ENCODE assay signal across 1 cellular context in the genomic region with DNA sequence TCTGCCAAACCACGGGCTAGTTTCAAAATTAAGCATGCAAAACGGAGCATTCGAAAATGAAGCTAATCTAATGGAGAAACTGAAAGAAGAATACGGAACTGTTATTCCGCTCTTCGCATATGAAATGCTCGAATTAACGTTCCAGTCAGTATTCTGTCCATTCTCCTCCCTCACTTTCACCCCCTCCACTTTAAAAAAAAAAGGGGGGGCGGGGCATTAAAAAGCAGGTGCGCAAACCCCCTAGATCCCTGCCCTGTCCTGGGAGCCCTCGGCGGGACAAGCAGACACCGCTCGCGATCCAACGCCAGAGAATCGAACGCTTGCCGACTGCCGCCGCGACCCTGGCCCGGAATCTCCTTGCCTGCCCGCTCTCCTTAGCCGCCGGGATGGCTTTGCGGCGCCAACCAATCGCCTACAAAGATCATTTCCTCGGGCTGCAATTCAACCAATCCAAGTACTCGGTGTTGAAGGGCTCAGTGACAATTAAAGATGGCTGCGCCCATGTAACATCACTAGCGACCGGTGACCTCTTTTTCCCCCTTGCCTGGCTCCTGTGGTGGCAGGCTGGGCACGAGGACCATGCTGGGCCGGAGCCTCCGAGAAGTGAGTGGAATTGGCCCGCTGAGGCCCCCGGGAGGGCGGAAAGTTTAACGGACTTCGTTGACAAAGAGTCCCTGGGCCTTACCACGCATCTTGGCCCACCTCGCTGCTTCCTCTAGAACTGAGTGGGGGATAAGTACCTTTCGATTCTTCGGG.
A peak's percentile ranks its signal among the peaks of the same experiment; 100 is the strongest.
TF ChIP-seq lines count a peak whose summit lies in the region.

A gene with protein sequence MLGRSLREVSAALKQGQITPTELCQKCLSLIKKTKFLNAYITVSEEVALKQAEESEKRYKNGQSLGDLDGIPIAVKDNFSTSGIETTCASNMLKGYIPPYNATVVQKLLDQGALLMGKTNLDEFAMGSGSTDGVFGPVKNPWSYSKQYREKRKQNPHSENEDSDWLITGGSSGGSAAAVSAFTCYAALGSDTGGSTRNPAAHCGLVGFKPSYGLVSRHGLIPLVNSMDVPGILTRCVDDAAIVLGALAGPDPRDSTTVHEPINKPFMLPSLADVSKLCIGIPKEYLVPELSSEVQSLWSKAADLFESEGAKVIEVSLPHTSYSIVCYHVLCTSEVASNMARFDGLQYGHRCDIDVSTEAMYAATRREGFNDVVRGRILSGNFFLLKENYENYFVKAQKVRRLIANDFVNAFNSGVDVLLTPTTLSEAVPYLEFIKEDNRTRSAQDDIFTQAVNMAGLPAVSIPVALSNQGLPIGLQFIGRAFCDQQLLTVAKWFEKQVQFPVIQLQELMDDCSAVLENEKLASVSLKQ (plus strand): TSS at position 476 of the 756 bp plus-strand sequence. CDS start 104 bp downstream, at position 580.
A gene with protein sequence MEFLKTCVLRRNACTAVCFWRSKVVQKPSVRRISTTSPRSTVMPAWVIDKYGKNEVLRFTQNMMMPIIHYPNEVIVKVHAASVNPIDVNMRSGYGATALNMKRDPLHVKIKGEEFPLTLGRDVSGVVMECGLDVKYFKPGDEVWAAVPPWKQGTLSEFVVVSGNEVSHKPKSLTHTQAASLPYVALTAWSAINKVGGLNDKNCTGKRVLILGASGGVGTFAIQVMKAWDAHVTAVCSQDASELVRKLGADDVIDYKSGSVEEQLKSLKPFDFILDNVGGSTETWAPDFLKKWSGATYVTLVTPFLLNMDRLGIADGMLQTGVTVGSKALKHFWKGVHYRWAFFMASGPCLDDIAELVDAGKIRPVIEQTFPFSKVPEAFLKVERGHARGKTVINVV (minus strand): TSS at position 396 of the 756 bp plus-strand sequence. CDS start 477 bp downstream, outside the sequence.

TF ChIP-seq in HEK293, 187 proteins besides CTCF, POLR2A, EP300 and RAD21 (continued from another document):
- TF ChIP-seq, protein P1, sequence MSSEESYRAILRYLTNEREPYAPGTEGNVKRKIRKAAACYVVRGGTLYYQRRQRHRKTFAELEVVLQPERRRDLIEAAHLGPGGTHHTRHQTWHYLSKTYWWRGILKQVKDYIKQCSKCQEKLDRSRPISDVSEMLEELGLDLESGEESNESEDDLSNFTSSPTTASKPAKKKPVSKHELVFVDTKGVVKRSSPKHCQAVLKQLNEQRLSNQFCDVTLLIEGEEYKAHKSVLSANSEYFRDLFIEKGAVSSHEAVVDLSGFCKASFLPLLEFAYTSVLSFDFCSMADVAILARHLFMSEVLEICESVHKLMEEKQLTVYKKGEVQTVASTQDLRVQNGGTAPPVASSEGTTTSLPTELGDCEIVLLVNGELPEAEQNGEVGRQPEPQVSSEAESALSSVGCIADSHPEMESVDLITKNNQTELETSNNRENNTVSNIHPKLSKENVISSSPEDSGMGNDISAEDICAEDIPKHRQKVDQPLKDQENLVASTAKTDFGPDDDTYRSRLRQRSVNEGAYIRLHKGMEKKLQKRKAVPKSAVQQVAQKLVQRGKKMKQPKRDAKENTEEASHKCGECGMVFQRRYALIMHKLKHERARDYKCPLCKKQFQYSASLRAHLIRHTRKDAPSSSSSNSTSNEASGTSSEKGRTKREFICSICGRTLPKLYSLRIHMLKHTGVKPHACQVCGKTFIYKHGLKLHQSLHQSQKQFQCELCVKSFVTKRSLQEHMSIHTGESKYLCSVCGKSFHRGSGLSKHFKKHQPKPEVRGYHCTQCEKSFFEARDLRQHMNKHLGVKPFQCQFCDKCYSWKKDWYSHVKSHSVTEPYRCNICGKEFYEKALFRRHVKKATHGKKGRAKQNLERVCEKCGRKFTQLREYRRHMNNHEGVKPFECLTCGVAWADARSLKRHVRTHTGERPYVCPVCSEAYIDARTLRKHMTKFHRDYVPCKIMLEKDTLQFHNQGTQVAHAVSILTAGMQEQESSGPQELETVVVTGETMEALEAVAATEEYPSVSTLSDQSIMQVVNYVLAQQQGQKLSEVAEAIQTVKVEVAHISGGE (tag by site-specific recombination; conservative IDR thresholded peaks at IDR 0.05; ENCODE audit: low read depth): 0 out of 2 replicates have a peak, but pooled peaks have one; percentile 9
- peak; percentile 40; the same call in 1 of the 2 replicates for TF ChIP-seq KLF8 (tag by site-specific recombination; IDR thresholded peaks at IDR 0.05)
- no peak for TF ChIP-seq GFI1B (tag by site-specific recombination; IDR thresholded peaks at IDR 0.05)
- TF ChIP-seq ZNF670 (tag by site-specific recombination; IDR thresholded peaks at IDR 0.05; ENCODE audit: low read depth): no peak
- TF ChIP-seq, protein P2, sequence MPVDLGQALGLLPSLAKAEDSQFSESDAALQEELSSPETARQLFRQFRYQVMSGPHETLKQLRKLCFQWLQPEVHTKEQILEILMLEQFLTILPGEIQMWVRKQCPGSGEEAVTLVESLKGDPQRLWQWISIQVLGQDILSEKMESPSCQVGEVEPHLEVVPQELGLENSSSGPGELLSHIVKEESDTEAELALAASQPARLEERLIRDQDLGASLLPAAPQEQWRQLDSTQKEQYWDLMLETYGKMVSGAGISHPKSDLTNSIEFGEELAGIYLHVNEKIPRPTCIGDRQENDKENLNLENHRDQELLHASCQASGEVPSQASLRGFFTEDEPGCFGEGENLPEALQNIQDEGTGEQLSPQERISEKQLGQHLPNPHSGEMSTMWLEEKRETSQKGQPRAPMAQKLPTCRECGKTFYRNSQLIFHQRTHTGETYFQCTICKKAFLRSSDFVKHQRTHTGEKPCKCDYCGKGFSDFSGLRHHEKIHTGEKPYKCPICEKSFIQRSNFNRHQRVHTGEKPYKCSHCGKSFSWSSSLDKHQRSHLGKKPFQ (tag by site-specific recombination; IDR thresholded peaks at IDR 0.05): no peak
- no peak for TF ChIP-seq ZSCAN16 (tag by site-specific recombination; IDR thresholded peaks at IDR 0.05)
- no peak for TF ChIP-seq ZNF132 (tag by site-specific recombination; IDR thresholded peaks at IDR 0.05; ENCODE audit: borderline replicate concordance)
- no peak for TF ChIP-seq ZNF423 (tag by site-specific recombination; IDR thresholded peaks at IDR 0.05)
- peak; percentile 88; the same call in 1 of the 2 replicates for TF ChIP-seq ZNF335 (tag by site-specific recombination; conservative IDR thresholded peaks at IDR 0.05)
- TF ChIP-seq ZNF530 (tag by site-specific recombination; IDR thresholded peaks at IDR 0.05; ENCODE audit: low read depth): no peak
- TF ChIP-seq, protein P3, sequence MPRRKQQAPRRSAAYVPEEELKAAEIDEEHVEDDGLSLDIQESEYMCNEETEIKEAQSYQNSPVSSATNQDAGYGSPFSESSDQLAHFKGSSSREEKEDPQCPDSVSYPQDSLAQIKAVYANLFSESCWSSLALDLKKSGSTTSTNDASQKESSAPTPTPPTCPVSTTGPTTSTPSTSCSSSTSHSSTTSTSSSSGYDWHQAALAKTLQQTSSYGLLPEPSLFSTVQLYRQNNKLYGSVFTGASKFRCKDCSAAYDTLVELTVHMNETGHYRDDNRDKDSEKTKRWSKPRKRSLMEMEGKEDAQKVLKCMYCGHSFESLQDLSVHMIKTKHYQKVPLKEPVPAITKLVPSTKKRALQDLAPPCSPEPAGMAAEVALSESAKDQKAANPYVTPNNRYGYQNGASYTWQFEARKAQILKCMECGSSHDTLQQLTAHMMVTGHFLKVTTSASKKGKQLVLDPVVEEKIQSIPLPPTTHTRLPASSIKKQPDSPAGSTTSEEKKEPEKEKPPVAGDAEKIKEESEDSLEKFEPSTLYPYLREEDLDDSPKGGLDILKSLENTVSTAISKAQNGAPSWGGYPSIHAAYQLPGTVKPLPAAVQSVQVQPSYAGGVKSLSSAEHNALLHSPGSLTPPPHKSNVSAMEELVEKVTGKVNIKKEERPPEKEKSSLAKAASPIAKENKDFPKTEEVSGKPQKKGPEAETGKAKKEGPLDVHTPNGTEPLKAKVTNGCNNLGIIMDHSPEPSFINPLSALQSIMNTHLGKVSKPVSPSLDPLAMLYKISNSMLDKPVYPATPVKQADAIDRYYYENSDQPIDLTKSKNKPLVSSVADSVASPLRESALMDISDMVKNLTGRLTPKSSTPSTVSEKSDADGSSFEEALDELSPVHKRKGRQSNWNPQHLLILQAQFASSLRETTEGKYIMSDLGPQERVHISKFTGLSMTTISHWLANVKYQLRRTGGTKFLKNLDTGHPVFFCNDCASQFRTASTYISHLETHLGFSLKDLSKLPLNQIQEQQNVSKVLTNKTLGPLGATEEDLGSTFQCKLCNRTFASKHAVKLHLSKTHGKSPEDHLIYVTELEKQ (tag by site-specific recombination; IDR thresholded peaks at IDR 0.05; ENCODE audit: borderline replicate concordance): no peak
- TF ChIP-seq, protein P4, sequence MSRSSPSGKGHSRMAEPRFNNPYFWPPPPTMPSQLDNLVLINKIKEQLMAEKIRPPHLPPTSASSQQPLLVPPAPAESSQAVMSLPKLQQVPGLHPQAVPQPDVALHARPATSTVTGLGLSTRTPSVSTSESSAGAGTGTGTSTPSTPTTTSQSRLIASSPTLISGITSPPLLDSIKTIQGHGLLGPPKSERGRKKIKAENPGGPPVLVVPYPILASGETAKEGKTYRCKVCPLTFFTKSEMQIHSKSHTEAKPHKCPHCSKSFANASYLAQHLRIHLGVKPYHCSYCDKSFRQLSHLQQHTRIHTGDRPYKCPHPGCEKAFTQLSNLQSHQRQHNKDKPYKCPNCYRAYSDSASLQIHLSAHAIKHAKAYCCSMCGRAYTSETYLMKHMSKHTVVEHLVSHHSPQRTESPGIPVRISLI (tag by site-specific recombination; IDR thresholded peaks at IDR 0.05): peak; percentile 78
- TF ChIP-seq, protein P5, sequence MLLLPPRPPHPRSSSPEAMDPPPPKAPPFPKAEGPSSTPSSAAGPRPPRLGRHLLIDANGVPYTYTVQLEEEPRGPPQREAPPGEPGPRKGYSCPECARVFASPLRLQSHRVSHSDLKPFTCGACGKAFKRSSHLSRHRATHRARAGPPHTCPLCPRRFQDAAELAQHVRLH (tag by site-specific recombination; IDR thresholded peaks at IDR 0.05): no peak
- TF ChIP-seq ZNF621 (tag by site-specific recombination; IDR thresholded peaks at IDR 0.05): no peak
- no peak for TF ChIP-seq ZNF48 (tag by site-specific recombination; IDR thresholded peaks at IDR 0.05)
- TF ChIP-seq ZNF785 (tag by site-specific recombination; IDR thresholded peaks at IDR 0.05): no peak
- TF ChIP-seq YY1 (tag by site-specific recombination; IDR thresholded peaks at IDR 0.05): peak; percentile 96
- no peak for TF ChIP-seq MEIS1 (CRISPR knock-in tag; IDR thresholded peaks at IDR 0.05; ENCODE audit: borderline replicate concordance)
- TF ChIP-seq ZNF394 (tag by site-specific recombination; IDR thresholded peaks at IDR 0.05; ENCODE audit: borderline replicate concordance): peak; percentile 29; the same call in 1 of the 2 replicates
- TF ChIP-seq, protein P6, sequence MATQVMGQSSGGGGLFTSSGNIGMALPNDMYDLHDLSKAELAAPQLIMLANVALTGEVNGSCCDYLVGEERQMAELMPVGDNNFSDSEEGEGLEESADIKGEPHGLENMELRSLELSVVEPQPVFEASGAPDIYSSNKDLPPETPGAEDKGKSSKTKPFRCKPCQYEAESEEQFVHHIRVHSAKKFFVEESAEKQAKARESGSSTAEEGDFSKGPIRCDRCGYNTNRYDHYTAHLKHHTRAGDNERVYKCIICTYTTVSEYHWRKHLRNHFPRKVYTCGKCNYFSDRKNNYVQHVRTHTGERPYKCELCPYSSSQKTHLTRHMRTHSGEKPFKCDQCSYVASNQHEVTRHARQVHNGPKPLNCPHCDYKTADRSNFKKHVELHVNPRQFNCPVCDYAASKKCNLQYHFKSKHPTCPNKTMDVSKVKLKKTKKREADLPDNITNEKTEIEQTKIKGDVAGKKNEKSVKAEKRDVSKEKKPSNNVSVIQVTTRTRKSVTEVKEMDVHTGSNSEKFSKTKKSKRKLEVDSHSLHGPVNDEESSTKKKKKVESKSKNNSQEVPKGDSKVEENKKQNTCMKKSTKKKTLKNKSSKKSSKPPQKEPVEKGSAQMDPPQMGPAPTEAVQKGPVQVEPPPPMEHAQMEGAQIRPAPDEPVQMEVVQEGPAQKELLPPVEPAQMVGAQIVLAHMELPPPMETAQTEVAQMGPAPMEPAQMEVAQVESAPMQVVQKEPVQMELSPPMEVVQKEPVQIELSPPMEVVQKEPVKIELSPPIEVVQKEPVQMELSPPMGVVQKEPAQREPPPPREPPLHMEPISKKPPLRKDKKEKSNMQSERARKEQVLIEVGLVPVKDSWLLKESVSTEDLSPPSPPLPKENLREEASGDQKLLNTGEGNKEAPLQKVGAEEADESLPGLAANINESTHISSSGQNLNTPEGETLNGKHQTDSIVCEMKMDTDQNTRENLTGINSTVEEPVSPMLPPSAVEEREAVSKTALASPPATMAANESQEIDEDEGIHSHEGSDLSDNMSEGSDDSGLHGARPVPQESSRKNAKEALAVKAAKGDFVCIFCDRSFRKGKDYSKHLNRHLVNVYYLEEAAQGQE (tag by site-specific recombination; IDR thresholded peaks at IDR 0.05): 0 out of 2 replicates have a peak, but pooled peaks have one; percentile 12
- TF ChIP-seq ZNF561 (tag by site-specific recombination; IDR thresholded peaks at IDR 0.05; ENCODE audit: borderline replicate concordance): peak; percentile 73
- no peak for TF ChIP-seq ZNF274 (IDR thresholded peaks at IDR 0.05; ENCODE audit: low read length)
- no peak for TF ChIP-seq ZNF274 (tag by site-specific recombination; IDR thresholded peaks at IDR 0.05; ENCODE audit: borderline replicate concordance)
